Comparison of ENCODE assay signal across 8 cellular contexts in genomic region chr16:67935096-67935401, GRCh38. TPM values are rescaled to one million over a fixed set of nuclear protein-coding genes. Genes with fewer than 3 reads are reported as not detected.
DNase-seq lines count a peak whose midpoint lies in the region; ATAC-seq, FAIRE-seq and TF ChIP-seq lines count a peak whose summit lies in the region.

No MANE protein-coding gene starts in this region.

- H3K27ac Mint-ChIP-seq in CD4-positive, CD25-positive, alpha-beta regulatory T cell, result peak overlapping the region; percentile 93 to 99 (median 99)

- no peak for TF ChIP-seq POLR2A in endothelial cell of umbilical vein (IDR thresholded peaks at IDR 0.05; ENCODE audit: low read depth, low read length)

- CTCF ChIA-PET in OCI-LY7 (lab: Charles Lee; ENCODE audit: unreplicated experiment), result interaction anchor here (0.6 to 1.0 kb wide), 2 partner anchors 80 to 414 kb away, joined by 3 to 4 read pairs; no protein-coding TSS in a partner anchor
- CTCF ChIA-PET in endothelial cell of umbilical vein (lab: Charles Lee), result interaction anchor here (0.8 to 5.7 kb wide), 7 partner anchors 9 to 415 kb away, joined by 3 to 42 read pairs (median 5); partner anchors contain the start of gene NRN1L

- H3K4me1 ChIP-seq in CD4-positive, CD25-positive, alpha-beta regulatory T cell (ENCODE audit: control insufficient read depth, insufficient read depth, low read length, poor library complexity, severe bottlenecking), result peaks cover 29% of the 10 kb centered on the region
- H3K4me1 ChIP-seq in OCI-LY7 (ENCODE audit: insufficient read depth, low read length, poor library complexity, severe bottlenecking), result peaks cover 29% of the 10 kb centered on the region
- H3K4me1 ChIP-seq in endothelial cell of umbilical vein (ENCODE audit: control insufficient read depth, extremely low read depth, insufficient read depth, low read length), result peaks cover 13% of the 10 kb centered on the region
- H3K4me1 ChIP-seq in neuronal stem cell (ENCODE audit: control insufficient read depth in 2 of 2, insufficient read depth in 1 of 2, low read depth in 1 of 2, low read length in 2 of 2), result peaks cover 11 to 17% of the 10 kb centered on the region in 2 donors

- no peak overlapping the region for H4K91ac ChIP-seq in neuronal stem cell (ENCODE audit: low read depth, low read length, poor library complexity)

- H3K4me3 Mint-ChIP-seq in CD4-positive, CD25-positive, alpha-beta regulatory T cell, result peak overlapping the region; percentile 65 to 100 (median 99)

- POLR2A ChIA-PET in OCI-LY7 (lab: Charles Lee) (interaction anchor here (1.0 to 1.2 kb wide), 2 partner anchors 129 to 136 kb away, joined by 3 to 5 read pairs; partner anchors contain the start of genes RANBP10 and TSNAXIP1), endothelial cell of umbilical vein (lab: Charles Lee) (interaction anchor here (0.9 to 1.1 kb wide), 2 partner anchors 10 to 31 kb away, joined by 5 read pairs; no protein-coding TSS in a partner anchor)

- H3K79me1 ChIP-seq in neuronal stem cell (ENCODE audit: low read depth, low read length), result peaks cover 5% of the 10 kb centered on the region

- H3K4me1 Mint-ChIP-seq in CD4-positive, CD25-positive, alpha-beta regulatory T cell, result peaks cover 0 to 47% (median 23%) of the 10 kb centered on the region in 4 donors

- no peak overlapping the region for H4K8ac ChIP-seq in neuronal stem cell (ENCODE audit: low read depth, low read length)

- H4K20me1 ChIP-seq in OCI-LY7 (ENCODE audit: insufficient read depth, low read length) (no peaks in the 10 kb centered on the region), endothelial cell of umbilical vein (replicated peaks; ENCODE audit: control insufficient read depth, extremely low read depth, insufficient read depth, low read length) (no peaks in the 10 kb centered on the region)

- no TSS peak for BruUV-seq in OCI-LY7 (replicated peaks; lab: Mats Ljungman, UMichigan)
- BruUV-seq in endothelial cell of umbilical vein (replicated peaks; lab: Mats Ljungman, UMichigan), result no TSS peak

- peak overlapping the region; percentile 88 for H3K27ac ChIP-seq in CD4-positive, CD25-positive, alpha-beta regulatory T cell (ENCODE audit: insufficient read depth, low read length, poor library complexity, severe bottlenecking)
- H3K27ac ChIP-seq in OCI-LY7 (ENCODE audit: low read depth, low read length, poor library complexity, severe bottlenecking), result no peak overlapping the region
- no peak overlapping the region for H3K27ac ChIP-seq in endothelial cell of umbilical vein (ENCODE audit: insufficient read depth, low read depth, low read length)
- H3K27ac ChIP-seq in neuronal stem cell (replicated peaks; ENCODE audit: low read length), result no peak overlapping the region

- TF ChIP-seq CTCF in OCI-LY7 (conservative IDR thresholded peaks at IDR 0.05; ENCODE audit: low read length) (no peak), endothelial cell of umbilical vein (IDR thresholded peaks at IDR 0.05; ENCODE audit: extremely low read depth in 1 of 2, insufficient read depth in 1 of 2, low read depth in 1 of 2, low read length in 2 of 2) (no peak)

- peaks cover 7% of the 10 kb centered on the region for H3K36me3 Mint-ChIP-seq in CD4-positive, CD25-positive, alpha-beta regulatory T cell

- H2BK5ac ChIP-seq in neuronal stem cell (ENCODE audit: low read length), result peak overlapping the region; percentile 62

- peak overlapping the region; percentile 25 for H2BK15ac ChIP-seq in neuronal stem cell (ENCODE audit: low read length)

- no peaks in the 10 kb centered on the region for H3K27me3 ChIP-seq in CD4-positive, CD25-positive, alpha-beta regulatory T cell (ENCODE audit: control insufficient read depth, insufficient read depth, low read length)
- H3K27me3 ChIP-seq in endothelial cell of umbilical vein (ENCODE audit: control insufficient read depth in 2 of 2, insufficient read depth in 2 of 2, low read length in 2 of 2) (no peaks in the 10 kb centered on the region), neuronal stem cell (ENCODE audit: control insufficient read depth in 3 of 3, insufficient read depth in 3 of 3, low read depth in 1 of 3, low read length in 3 of 3) (peaks cover 0 to 4% (median 0%) of the 10 kb centered on the region in 3 experiments)

- H2AFZ ChIP-seq in OCI-LY7 (ENCODE audit: low read length) (peak overlapping the region; percentile 13; the same call in 1 of the 2 replicates), endothelial cell of umbilical vein (ENCODE audit: low read depth, low read length) (peak overlapping the region; percentile 45), neuronal stem cell (ENCODE audit: low read length) (peak overlapping the region; percentile 97)

- peak overlapping the region; percentile 95 for H3K14ac ChIP-seq in neuronal stem cell (ENCODE audit: low read length)

- H2AK5ac ChIP-seq in neuronal stem cell (ENCODE audit: low read depth, low read length), result peak overlapping the region; percentile 32

- dilution Hi-C loops in endothelial cell of umbilical vein (cut with MboI; ENCODE audit: extremely low pct_ligation_motif_present, low sequenced_read_pairs), result no loop called here

- H3K4ac ChIP-seq in neuronal stem cell (ENCODE audit: low read length), result no peak overlapping the region

- DNase-seq in CD4-positive, CD25-positive, alpha-beta regulatory T cell, result no peak
- DNase-seq in OCI-LY7 (ENCODE audit: low spot score), result no peak
- no peak for DNase-seq in endothelial cell of umbilical vein (ENCODE audit: low read depth, low spot score)
- DNase-seq in neuronal stem cell (ENCODE audit: low spot score), result no peak
- no peak for DNase-seq in posterior vena cava (ENCODE audit: low spot score)
- DNase-seq in iPS-NIHi11 (ENCODE audit: low spot score), result no peak
- DNase-seq in ureter (ENCODE audit: low spot score), result no peak

- ATAC-seq in CD4-positive, CD25-positive, alpha-beta regulatory T cell (ENCODE audit: low read depth in 2 of 2), result no peak
- no peak for ATAC-seq in GM18517 (IDR thresholded peaks at IDR 0.05; ENCODE audit: unreplicated experiment)

- intact Hi-C loops in OCI-LY7 (cut with micrococcal nuclease; ENCODE audit: unreplicated experiment), result no loop called here
- intact Hi-C loops in endothelial cell of umbilical vein (cut with micrococcal nuclease), result loop anchor here (1.0 kb wide), 1 partner anchor 88 kb away; the partner anchor contains the start of gene CENPT
- intact Hi-C loops in posterior vena cava (cut with DNase I), result no loop called here

- WGBS in neuronal stem cell (ENCODE audit: extremely low coverage in 2 of 2, insufficient read length in 2 of 2, insufficient replicate concordance in 1 of 2), 2 donors, result no CpG with 5 or more reads among the region's 13 CpGs

- H3K27me3 Mint-ChIP-seq in CD4-positive, CD25-positive, alpha-beta regulatory T cell, result no peaks in the 10 kb centered on the region

- peaks cover 4% of the 10 kb centered on the region; the same call in 1 of the 2 replicates for H3K79me2 ChIP-seq in OCI-LY7 (ENCODE audit: insufficient read depth, low read depth, low read length)
- H3K79me2 ChIP-seq in endothelial cell of umbilical vein (ENCODE audit: control insufficient read depth, insufficient read depth, low read length), result no peaks in the 10 kb centered on the region

- no peaks in the 10 kb centered on the region for H3K9me1 ChIP-seq in endothelial cell of umbilical vein (replicated peaks; ENCODE audit: control insufficient read depth, extremely low read depth, insufficient read depth, low read length)

- no peaks in the 10 kb centered on the region for H3K9me3 Mint-ChIP-seq in CD4-positive, CD25-positive, alpha-beta regulatory T cell

- peak overlapping the region; percentile 24 for H2BK120ac ChIP-seq in neuronal stem cell (ENCODE audit: low read depth, low read length)

- H3K36me3 ChIP-seq in CD4-positive, CD25-positive, alpha-beta regulatory T cell (ENCODE audit: control insufficient read depth, insufficient read depth, low read length), result peaks cover 29% of the 10 kb centered on the region
- H3K36me3 ChIP-seq in OCI-LY7 (ENCODE audit: insufficient read depth, low read length), result peaks cover 33% of the 10 kb centered on the region
- H3K36me3 ChIP-seq in endothelial cell of umbilical vein (ENCODE audit: control insufficient read depth in 2 of 2, extremely low read depth in 1 of 2, insufficient read depth in 2 of 2, low read length in 2 of 2), result peaks cover 4 to 12% of the 10 kb centered on the region in 2 experiments
- H3K36me3 ChIP-seq in neuronal stem cell (replicated peaks in 1 of 2; ENCODE audit: control insufficient read depth in 2 of 2, insufficient read depth in 2 of 2, low read length in 2 of 2), result peaks cover 9 to 31% of the 10 kb centered on the region in 2 donors

- H3K4me2 ChIP-seq in OCI-LY7 (ENCODE audit: low read length) (peak overlapping the region; percentile 90), endothelial cell of umbilical vein (ENCODE audit: insufficient read depth, low read length) (peak overlapping the region; percentile 78), neuronal stem cell (ENCODE audit: insufficient read depth, low read length, poor library complexity, severe bottlenecking) (peak overlapping the region; percentile 98)

- peak overlapping the region; percentile 90 for H3K18ac ChIP-seq in neuronal stem cell (ENCODE audit: low read length)

- H2BK12ac ChIP-seq in neuronal stem cell (ENCODE audit: low read length), result peak overlapping the region; percentile 7

- H3K4me3 ChIP-seq in CD4-positive, CD25-positive, alpha-beta regulatory T cell (ENCODE audit: low read depth, low read length), result no peak overlapping the region
- H3K4me3 ChIP-seq in OCI-LY7 (ENCODE audit: low read depth, low read length, poor library complexity, severe bottlenecking) (peak overlapping the region; percentile 74), endothelial cell of umbilical vein (replicated peaks in 1 of 3; ENCODE audit: insufficient read depth in 1 of 3, low read depth in 1 of 3, low read length in 3 of 3) (peak overlapping the region; percentile 31 to 88 (median 58)), neuronal stem cell (ENCODE audit: low read length in 2 of 2) (peak overlapping the region; percentile 84 to 97)

- H3K9ac ChIP-seq in endothelial cell of umbilical vein (replicated peaks; ENCODE audit: extremely low read depth, insufficient read depth, low read length) (peak overlapping the region; percentile 20), neuronal stem cell (ENCODE audit: low read depth, low read length, poor library complexity) (peak overlapping the region; percentile 82)

- no peaks in the 10 kb centered on the region for H3K9me3 ChIP-seq in CD4-positive, CD25-positive, alpha-beta regulatory T cell (ENCODE audit: control insufficient read depth in 2 of 2, low read length in 2 of 2)
- no peaks in the 10 kb centered on the region for H3K9me3 ChIP-seq in OCI-LY7 (ENCODE audit: low read length)
- H3K9me3 ChIP-seq in endothelial cell of umbilical vein (replicated peaks; ENCODE audit: control insufficient read depth, insufficient read depth, low read length), result no peaks in the 10 kb centered on the region
- no peaks in the 10 kb centered on the region for H3K9me3 ChIP-seq in neuronal stem cell (replicated peaks in 1 of 2; ENCODE audit: control insufficient read depth in 2 of 2, insufficient read depth in 1 of 2, low read depth in 1 of 2, low read length in 2 of 2)

- H3K23ac ChIP-seq in neuronal stem cell (ENCODE audit: low read depth, low read length, poor library complexity), result peak overlapping the region; percentile 100

- no peaks in the 10 kb centered on the region for H3K9me2 ChIP-seq in OCI-LY7 (ENCODE audit: insufficient read depth, low read length)

- FAIRE-seq in endothelial cell of umbilical vein (lab: Jason Lieb, UNC), result peak; percentile 67

RNA-seq across cellular contexts. Expression of gene PSMB10, which starts 1.6 kb away (rescaled TPM):
- total RNA-seq in CD4-positive, CD25-positive, alpha-beta regulatory T cell, result 136 TPM
- 100 to 1,000 TPM; 478 to 673 (median 596) TPM for polyA plus RNA-seq in CD4-positive, CD25-positive, alpha-beta regulatory T cell
- total RNA-seq in OCI-LY7 (2014; rRNA removed; shearing (Covaris generic)), result 179 and 227 TPM in 2 replicates
- 89.9 and 98.2 TPM in 2 replicates for total RNA-seq in OCI-LY7 (2022)
- 32.7 and 40.8 TPM in 2 replicates for total RNA-seq in endothelial cell of umbilical vein
- polyA plus RNA-seq in endothelial cell of umbilical vein, result 54.7 and 80.3 TPM in 2 replicates
- polyA plus RNA-seq in endothelial cell of umbilical vein (2011; cell fraction: cytosol; rRNA removed), result 25.2 and 32.1 TPM in 2 replicates
- polyA plus RNA-seq in endothelial cell of umbilical vein (2011; cell fraction: nucleus; rRNA removed), result 17.1 and 17.2 TPM in 2 replicates
- 30.4 and 39.7 TPM in 2 replicates for polyA plus RNA-seq in endothelial cell of umbilical vein (2012)
- polyA minus RNA-seq in endothelial cell of umbilical vein, result 12.6 and 15.7 TPM in 2 replicates
- polyA minus RNA-seq in endothelial cell of umbilical vein (2011; cell fraction: cytosol; rRNA and poly(A)+ RNA removed), result 31.6 TPM
- polyA minus RNA-seq in endothelial cell of umbilical vein (2011; cell fraction: nucleus; rRNA and poly(A)+ RNA removed), result 5.0 and 10.8 TPM in 2 replicates
- polyA plus RNA-seq in neuronal stem cell (2013, experiment 1 of 2), result 9.9 TPM
- polyA plus RNA-seq in neuronal stem cell (2013, experiment 2 of 2), result 10.6 TPM
- 10 to 100 TPM; 30.4 to 31.8 TPM for total RNA-seq in posterior vena cava
- 89.4 TPM for total RNA-seq in ureter

RNA-seq across cellular contexts. Expression of gene CTRL, which starts 3.4 kb away (rescaled TPM):
- 8.0 TPM for total RNA-seq in CD4-positive, CD25-positive, alpha-beta regulatory T cell
- polyA plus RNA-seq in CD4-positive, CD25-positive, alpha-beta regulatory T cell, result 1 to 10 TPM in 2 of 4 donors, under 1 TPM in 2; 0.21 to 2.9 (median 1.1) TPM
- total RNA-seq in OCI-LY7 (2014; rRNA removed; shearing (Covaris generic)), result 5.9 and 9.6 TPM in 2 replicates
- total RNA-seq in OCI-LY7 (2022) (4.0 and 5.1 TPM in 2 replicates), endothelial cell of umbilical vein (1.0 and 1.8 TPM in 2 replicates), posterior vena cava (1 to 10 TPM; 1.1 to 1.2 TPM), ureter (2.1 TPM)
- polyA plus RNA-seq in endothelial cell of umbilical vein, result 1.1 TPM in 2 replicates
- 0.53 and 0.76 TPM in 2 replicates for polyA plus RNA-seq in endothelial cell of umbilical vein (2011; cell fraction: cytosol; rRNA removed)
- 3.8 and 4.2 TPM in 2 replicates for polyA plus RNA-seq in endothelial cell of umbilical vein (2011; cell fraction: nucleus; rRNA removed)
- polyA plus RNA-seq in endothelial cell of umbilical vein (2012), result 0.38 and 0.68 TPM in 2 replicates
- 0.66 and 2.1 TPM in 2 replicates for polyA minus RNA-seq in endothelial cell of umbilical vein
- polyA minus RNA-seq in endothelial cell of umbilical vein (2011; cell fraction: cytosol; rRNA and poly(A)+ RNA removed), result 0.82 TPM
- 0.38 and 0.58 TPM in 2 replicates for polyA minus RNA-seq in endothelial cell of umbilical vein (2011; cell fraction: nucleus; rRNA and poly(A)+ RNA removed)
- polyA plus RNA-seq in neuronal stem cell (2013, experiment 1 of 2), result 0.46 TPM
- polyA plus RNA-seq in neuronal stem cell (2013, experiment 2 of 2), result 0.43 TPM

RNA-seq across cellular contexts. Expression of gene LCAT, which starts 8.9 kb away (rescaled TPM):
- total RNA-seq in CD4-positive, CD25-positive, alpha-beta regulatory T cell, result 11.0 TPM
- polyA plus RNA-seq in CD4-positive, CD25-positive, alpha-beta regulatory T cell, result under 1 TPM; 0.25 to 0.77 (median 0.59) TPM
- total RNA-seq in OCI-LY7 (2014; rRNA removed; shearing (Covaris generic)), result 4.1 and 4.4 TPM in 2 replicates
- 9.8 and 10.8 TPM in 2 replicates for total RNA-seq in OCI-LY7 (2022)
- 44.9 and 46.1 TPM in 2 replicates for total RNA-seq in endothelial cell of umbilical vein
- 22.6 and 32.5 TPM in 2 replicates for polyA plus RNA-seq in endothelial cell of umbilical vein
- 6.1 and 6.9 TPM in 2 replicates for polyA plus RNA-seq in endothelial cell of umbilical vein (2011; cell fraction: cytosol; rRNA removed)
- 115 and 136 TPM in 2 replicates for polyA plus RNA-seq in endothelial cell of umbilical vein (2011; cell fraction: nucleus; rRNA removed)
- 18.8 and 26.0 TPM in 2 replicates for polyA plus RNA-seq in endothelial cell of umbilical vein (2012)
- polyA minus RNA-seq in endothelial cell of umbilical vein, result 9.0 and 15.1 TPM in 2 replicates
- 4.1 TPM for polyA minus RNA-seq in endothelial cell of umbilical vein (2011; cell fraction: cytosol; rRNA and poly(A)+ RNA removed)
- polyA minus RNA-seq in endothelial cell of umbilical vein (2011; cell fraction: nucleus; rRNA and poly(A)+ RNA removed), result 18.0 and 27.6 TPM in 2 replicates
- 13.5 TPM for polyA plus RNA-seq in neuronal stem cell (2013, experiment 1 of 2)
- 14.5 TPM for polyA plus RNA-seq in neuronal stem cell (2013, experiment 2 of 2)
- 10 to 100 TPM; 19.2 to 29.8 TPM for total RNA-seq in posterior vena cava
- 47.3 TPM for total RNA-seq in ureter

RNA-seq across cellular contexts. Expression of gene SLC12A4, which starts 33.4 kb away (rescaled TPM):
- total RNA-seq in CD4-positive, CD25-positive, alpha-beta regulatory T cell, result 30.4 TPM
- polyA plus RNA-seq in CD4-positive, CD25-positive, alpha-beta regulatory T cell, result 1 to 10 TPM; 5.0 to 6.4 (median 5.8) TPM
- total RNA-seq in OCI-LY7 (2014; rRNA removed; shearing (Covaris generic)), result 8.3 and 10.0 TPM in 2 replicates
- total RNA-seq in OCI-LY7 (2022) (16.7 and 22.5 TPM in 2 replicates), endothelial cell of umbilical vein (99.0 and 114 TPM in 2 replicates), posterior vena cava (10 to 100 TPM; 82.6 to 90.1 TPM), ureter (93.1 TPM)
- polyA plus RNA-seq in endothelial cell of umbilical vein, result 110 and 124 TPM in 2 replicates
- 53.8 and 76.7 TPM in 2 replicates for polyA plus RNA-seq in endothelial cell of umbilical vein (2011; cell fraction: cytosol; rRNA removed)
- polyA plus RNA-seq in endothelial cell of umbilical vein (2011; cell fraction: nucleus; rRNA removed), result 343 and 417 TPM in 2 replicates
- polyA plus RNA-seq in endothelial cell of umbilical vein (2012), result 79.2 and 83.4 TPM in 2 replicates
- 141 and 143 TPM in 2 replicates for polyA minus RNA-seq in endothelial cell of umbilical vein
- 27.4 TPM for polyA minus RNA-seq in endothelial cell of umbilical vein (2011; cell fraction: cytosol; rRNA and poly(A)+ RNA removed)
- 127 and 131 TPM in 2 replicates for polyA minus RNA-seq in endothelial cell of umbilical vein (2011; cell fraction: nucleus; rRNA and poly(A)+ RNA removed)
- polyA plus RNA-seq in neuronal stem cell (2013, experiment 1 of 2), result 34.0 TPM
- polyA plus RNA-seq in neuronal stem cell (2013, experiment 2 of 2), result 32.4 TPM

RNA-seq across cellular contexts. Expression of gene PSKH1, which starts 42.0 kb away (rescaled TPM):
- 14.3 TPM for total RNA-seq in CD4-positive, CD25-positive, alpha-beta regulatory T cell
- 10 to 100 TPM; 16.1 to 25.3 (median 23.3) TPM for polyA plus RNA-seq in CD4-positive, CD25-positive, alpha-beta regulatory T cell
- 9.7 and 10.4 TPM in 2 replicates for total RNA-seq in OCI-LY7 (2014; rRNA removed; shearing (Covaris generic))
- total RNA-seq in OCI-LY7 (2022), result 23.8 and 27.1 TPM in 2 replicates
- 25.9 and 27.0 TPM in 2 replicates for total RNA-seq in endothelial cell of umbilical vein
- 42.6 and 48.8 TPM in 2 replicates for polyA plus RNA-seq in endothelial cell of umbilical vein
- 24.7 and 30.9 TPM in 2 replicates for polyA plus RNA-seq in endothelial cell of umbilical vein (2011; cell fraction: cytosol; rRNA removed)
- 23.8 and 24.8 TPM in 2 replicates for polyA plus RNA-seq in endothelial cell of umbilical vein (2011; cell fraction: nucleus; rRNA removed)
- 25.3 and 32.0 TPM in 2 replicates for polyA plus RNA-seq in endothelial cell of umbilical vein (2012)
- polyA minus RNA-seq in endothelial cell of umbilical vein, result 42.2 and 47.8 TPM in 2 replicates
- 12.0 TPM for polyA minus RNA-seq in endothelial cell of umbilical vein (2011; cell fraction: cytosol; rRNA and poly(A)+ RNA removed)
- 21.9 and 25.9 TPM in 2 replicates for polyA minus RNA-seq in endothelial cell of umbilical vein (2011; cell fraction: nucleus; rRNA and poly(A)+ RNA removed)
- 34.6 TPM for polyA plus RNA-seq in neuronal stem cell (2013, experiment 1 of 2)
- polyA plus RNA-seq in neuronal stem cell (2013, experiment 2 of 2), result 30.4 TPM
- 10 to 100 TPM; 25.7 to 27.0 TPM for total RNA-seq in posterior vena cava
- total RNA-seq in ureter, result 31.2 TPM

Comparison
In these comparisons a context has a peak if more than half of its experiments do, and no peak if none do; other contexts are left out.
1. H2AFZ ChIP-seq: peak in every context shown above with its lines; median percentile 97 in neuronal stem cell; 45 in endothelial cell of umbilical vein; 13 in OCI-LY7.